In the genomic region with DNA sequence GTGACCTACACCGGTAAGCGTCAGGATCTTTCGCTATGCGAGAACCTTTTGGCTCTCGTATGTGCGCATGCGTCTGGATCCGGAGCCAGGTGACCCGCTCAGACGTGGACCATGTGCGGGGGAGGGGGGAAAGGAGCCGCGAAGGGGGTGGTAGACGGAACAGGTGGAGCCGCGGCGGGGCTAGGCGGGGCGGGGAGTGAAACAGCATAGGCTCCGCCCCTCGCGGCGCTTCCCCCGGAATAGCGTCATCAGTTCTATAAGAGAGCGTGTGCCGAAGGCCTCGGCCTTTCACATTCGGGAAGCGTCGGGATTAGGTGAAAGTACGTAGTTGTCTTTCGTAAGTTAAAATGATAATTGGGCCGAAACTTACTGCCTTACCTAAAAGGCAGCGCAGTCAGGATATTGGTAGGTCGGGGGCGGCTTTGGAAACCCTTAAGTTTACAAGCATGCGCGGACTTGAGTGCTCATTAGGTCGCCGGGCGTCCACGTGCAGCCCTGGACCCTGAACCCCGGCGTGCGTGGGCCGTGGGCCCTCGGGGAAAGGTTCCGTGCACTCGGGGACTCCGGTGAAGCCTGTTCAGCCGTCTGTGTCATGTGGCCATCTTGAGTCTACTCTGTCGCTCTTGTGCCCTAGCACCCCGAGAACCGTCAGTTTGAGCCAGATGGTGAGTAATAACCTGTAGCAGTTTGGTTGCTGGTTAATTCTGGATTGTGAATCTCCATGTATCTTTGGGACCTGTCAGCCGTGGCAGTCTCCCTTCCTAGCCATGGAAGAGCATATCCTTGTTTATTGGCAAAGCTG, we compare ENCODE assay signal across 1 cellular context.
A peak's percentile ranks its signal among the peaks of the same experiment; 100 is the strongest.
TF ChIP-seq lines count a peak whose summit lies in the region.

No MANE protein-coding gene starts in this region.

TF ChIP-seq in GM23338, 12 proteins besides CTCF, POLR2A, EP300 and RAD21 (continued from another document):
- TF ChIP-seq, protein P1, sequence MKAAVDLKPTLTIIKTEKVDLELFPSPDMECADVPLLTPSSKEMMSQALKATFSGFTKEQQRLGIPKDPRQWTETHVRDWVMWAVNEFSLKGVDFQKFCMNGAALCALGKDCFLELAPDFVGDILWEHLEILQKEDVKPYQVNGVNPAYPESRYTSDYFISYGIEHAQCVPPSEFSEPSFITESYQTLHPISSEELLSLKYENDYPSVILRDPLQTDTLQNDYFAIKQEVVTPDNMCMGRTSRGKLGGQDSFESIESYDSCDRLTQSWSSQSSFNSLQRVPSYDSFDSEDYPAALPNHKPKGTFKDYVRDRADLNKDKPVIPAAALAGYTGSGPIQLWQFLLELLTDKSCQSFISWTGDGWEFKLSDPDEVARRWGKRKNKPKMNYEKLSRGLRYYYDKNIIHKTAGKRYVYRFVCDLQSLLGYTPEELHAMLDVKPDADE (IDR thresholded peaks at IDR 0.05): peak; percentile 80
- TF ChIP-seq EZH2 (IDR thresholded peaks at IDR 0.05; ENCODE audit: low read depth, unreplicated experiment): no peak
- 0 out of 2 replicates have a peak, but pooled peaks have one; percentile 3 for TF ChIP-seq NANOG (IDR thresholded peaks at IDR 0.05; ENCODE audit: borderline replicate concordance)
- TF ChIP-seq, protein P2, sequence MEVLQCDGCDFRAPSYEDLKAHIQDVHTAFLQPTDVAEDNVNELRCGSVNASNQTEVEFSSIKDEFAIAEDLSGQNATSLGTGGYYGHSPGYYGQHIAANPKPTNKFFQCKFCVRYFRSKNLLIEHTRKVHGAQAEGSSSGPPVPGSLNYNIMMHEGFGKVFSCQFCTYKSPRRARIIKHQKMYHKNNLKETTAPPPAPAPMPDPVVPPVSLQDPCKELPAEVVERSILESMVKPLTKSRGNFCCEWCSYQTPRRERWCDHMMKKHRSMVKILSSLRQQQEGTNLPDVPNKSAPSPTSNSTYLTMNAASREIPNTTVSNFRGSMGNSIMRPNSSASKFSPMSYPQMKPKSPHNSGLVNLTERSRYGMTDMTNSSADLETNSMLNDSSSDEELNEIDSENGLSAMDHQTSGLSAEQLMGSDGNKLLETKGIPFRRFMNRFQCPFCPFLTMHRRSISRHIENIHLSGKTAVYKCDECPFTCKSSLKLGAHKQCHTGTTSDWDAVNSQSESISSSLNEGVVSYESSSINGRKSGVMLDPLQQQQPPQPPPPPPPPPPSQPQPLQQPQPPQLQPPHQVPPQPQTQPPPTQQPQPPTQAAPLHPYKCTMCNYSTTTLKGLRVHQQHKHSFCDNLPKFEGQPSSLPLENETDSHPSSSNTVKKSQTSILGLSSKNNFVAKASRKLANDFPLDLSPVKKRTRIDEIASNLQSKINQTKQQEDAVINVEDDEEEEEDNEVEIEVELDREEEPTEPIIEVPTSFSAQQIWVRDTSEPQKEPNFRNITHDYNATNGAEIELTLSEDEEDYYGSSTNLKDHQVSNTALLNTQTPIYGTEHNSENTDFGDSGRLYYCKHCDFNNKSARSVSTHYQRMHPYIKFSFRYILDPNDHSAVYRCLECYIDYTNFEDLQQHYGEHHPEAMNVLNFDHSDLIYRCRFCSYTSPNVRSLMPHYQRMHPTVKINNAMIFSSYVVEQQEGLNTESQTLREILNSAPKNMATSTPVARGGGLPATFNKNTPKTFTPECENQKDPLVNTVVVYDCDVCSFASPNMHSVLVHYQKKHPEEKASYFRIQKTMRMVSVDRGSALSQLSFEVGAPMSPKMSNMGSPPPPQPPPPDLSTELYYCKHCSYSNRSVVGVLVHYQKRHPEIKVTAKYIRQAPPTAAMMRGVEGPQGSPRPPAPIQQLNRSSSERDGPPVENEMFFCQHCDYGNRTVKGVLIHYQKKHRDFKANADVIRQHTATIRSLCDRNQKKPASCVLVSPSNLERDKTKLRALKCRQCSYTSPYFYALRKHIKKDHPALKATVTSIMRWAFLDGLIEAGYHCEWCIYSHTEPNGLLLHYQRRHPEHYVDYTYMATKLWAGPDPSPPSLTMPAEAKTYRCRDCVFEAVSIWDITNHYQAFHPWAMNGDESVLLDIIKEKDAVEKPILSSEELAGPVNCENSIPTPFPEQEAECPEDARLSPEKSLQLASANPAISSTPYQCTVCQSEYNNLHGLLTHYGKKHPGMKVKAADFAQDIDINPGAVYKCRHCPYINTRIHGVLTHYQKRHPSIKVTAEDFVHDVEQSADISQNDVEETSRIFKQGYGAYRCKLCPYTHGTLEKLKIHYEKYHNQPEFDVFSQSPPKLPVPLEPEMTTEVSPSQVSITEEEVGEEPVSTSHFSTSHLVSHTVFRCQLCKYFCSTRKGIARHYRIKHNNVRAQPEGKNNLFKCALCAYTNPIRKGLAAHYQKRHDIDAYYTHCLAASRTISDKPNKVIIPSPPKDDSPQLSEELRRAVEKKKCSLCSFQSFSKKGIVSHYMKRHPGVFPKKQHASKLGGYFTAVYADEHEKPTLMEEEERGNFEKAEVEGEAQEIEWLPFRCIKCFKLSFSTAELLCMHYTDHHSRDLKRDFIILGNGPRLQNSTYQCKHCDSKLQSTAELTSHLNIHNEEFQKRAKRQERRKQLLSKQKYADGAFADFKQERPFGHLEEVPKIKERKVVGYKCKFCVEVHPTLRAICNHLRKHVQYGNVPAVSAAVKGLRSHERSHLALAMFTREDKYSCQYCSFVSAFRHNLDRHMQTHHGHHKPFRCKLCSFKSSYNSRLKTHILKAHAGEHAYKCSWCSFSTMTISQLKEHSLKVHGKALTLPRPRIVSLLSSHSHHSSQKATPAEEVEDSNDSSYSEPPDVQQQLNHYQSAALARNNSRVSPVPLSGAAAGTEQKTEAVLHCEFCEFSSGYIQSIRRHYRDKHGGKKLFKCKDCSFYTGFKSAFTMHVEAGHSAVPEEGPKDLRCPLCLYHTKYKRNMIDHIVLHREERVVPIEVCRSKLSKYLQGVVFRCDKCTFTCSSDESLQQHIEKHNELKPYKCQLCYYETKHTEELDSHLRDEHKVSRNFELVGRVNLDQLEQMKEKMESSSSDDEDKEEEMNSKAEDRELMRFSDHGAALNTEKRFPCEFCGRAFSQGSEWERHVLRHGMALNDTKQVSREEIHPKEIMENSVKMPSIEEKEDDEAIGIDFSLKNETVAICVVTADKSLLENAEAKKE (CRISPR knock-in tag; IDR thresholded peaks at IDR 0.05): no peak
- TF ChIP-seq JUNB (IDR thresholded peaks at IDR 0.05; ENCODE audit: unreplicated experiment): no peak
- no peak for TF ChIP-seq REST (IDR thresholded peaks at IDR 0.05; ENCODE audit: unreplicated experiment)
